11 cellular contexts compared by ENCODE assay signal in the genomic region with DNA sequence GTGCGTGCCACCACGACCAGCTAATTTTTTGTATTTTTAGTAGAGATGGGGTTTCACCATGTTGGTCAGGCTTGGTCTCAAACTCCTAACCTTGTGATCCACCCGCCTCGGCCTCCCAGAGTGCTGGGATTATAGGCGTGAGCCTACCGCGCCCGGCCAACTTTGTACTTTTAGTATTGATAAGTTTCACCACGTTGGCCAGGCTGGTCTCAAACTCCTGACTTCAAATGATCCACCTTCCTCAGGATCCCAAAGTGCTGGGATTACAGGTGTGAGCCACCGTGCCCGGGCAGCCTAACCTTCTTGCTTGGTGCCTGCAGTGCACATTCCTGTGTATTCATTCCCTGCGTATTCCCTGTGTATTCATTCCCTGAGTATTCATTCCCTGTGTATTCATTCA. TPM values are rescaled to one million over a fixed set of nuclear protein-coding genes. Genes with fewer than 3 reads are reported as not detected.
"Had no signal": no experiment of that assay in that cellular context is flagged by ENCODE, and none has a peak within 500 bp of the region (broad histone marks: within the 10 kb centered on the region; RNA-seq: fewer than 3 reads in every experiment).

No MANE protein-coding gene starts in this region.

RNA-seq across cellular contexts. Expression of a gene that starts 49.0 kb away (rescaled TPM):
- total RNA-seq: activated CD4-positive, alpha-beta memory T cell treated with anti-CD3 and anti-CD28 coated beads for 36 hours; activated CD4-positive, alpha-beta T cell treated with anti-CD3 and anti-CD28 coated beads, Interleukin-2, amount 10 ng/mL, durations not matched to agents 24 days and 14 days; activated CD8-positive, alpha-beta memory T cell treated with anti-CD3 and anti-CD28 coated beads for 36 hours; activated CD8-positive, alpha-beta T cell treated with anti-CD3 and anti-CD28 coated beads for 36 hours; activated naive CD4-positive, alpha-beta T cell treated with anti-CD3 and anti-CD28 coated beads for 36 hours; activated naive CD4-positive, alpha-beta T cell treated with anti-CD3 and anti-CD28 coated beads, Interleukin-2, amount 50 U/mL, for 72 hours; activated naive CD8-positive, alpha-beta T cell treated with anti-CD3 and anti-CD28 coated beads for 36 hours; activated T-cell treated with anti-CD3 and anti-CD28 coated beads, Interleukin-2, amount 50 U/mL, for 72 hours; activated T-helper 1 cell treated with anti-CD3 and anti-CD28 coated beads, Interleukin-12 subunit alpha, Interleukin-12 subunit beta, Interleukin-2, Interleukin-4 antibody, amounts not matched to agents 30 ng/mL and 10 ng/mL and 1 ng/mL, durations not matched to agents 14 hours and 24 hours and 36 hours; activated T-helper 17 cell treated with anti-CD3 and anti-CD28 coated beads, Interleukin-2, amount 50 U/mL, for 72 hours; astrocyte had no signal
